ENCODE assay signal across 14 cellular contexts in genomic region chr10:22365233-22365632, GRCh38. TPM values are rescaled to one million over a fixed set of nuclear protein-coding genes. Genes with fewer than 3 reads are reported as not detected.
DNase-seq lines count a peak whose midpoint lies in the region; ATAC-seq and TF ChIP-seq lines count a peak whose summit lies in the region.
"Had no signal": no experiment of that assay in that cellular context is flagged by ENCODE, and none has a peak within 500 bp of the region (broad histone marks: within the 10 kb centered on the region; RNA-seq: fewer than 3 reads in every experiment).

No MANE protein-coding gene starts in this region.

- no peak for DNase-seq in activated CD8-positive, alpha-beta T cell treated with anti-CD3 and anti-CD28 coated beads for 36 hours
- DNase-seq in activated CD8-positive, alpha-beta T cell treated with anti-CD3 and anti-CD28 coated beads, Interleukin-2, amount 10 ng/mL, durations not matched to agents 7 days and 5 days, result no peak
- DNase-seq in NAMALWA (ENCODE audit: low spot score) (peak; percentile 48), sciatic nerve (ENCODE audit: low spot score) (no peak), posterior cingulate gyrus (no peak), NCI-H1048 (lab: John Stamatoyannopoulos, UW) (no peak)
- DNase-seq: 8988T, NCI-H1694 had no signal

- CTCF ChIA-PET in activated CD8-positive, alpha-beta T cell treated with anti-CD3 and anti-CD28 coated beads for 36 hours (lab: Charles Lee), result no interaction called here
- CTCF ChIA-PET in activated CD8-positive, alpha-beta T cell treated with anti-CD3 and anti-CD28 coated beads, Interleukin-2, amount 10 ng/mL, durations not matched to agents 7 days and 5 days (lab: Charles Lee), result interaction anchor here (0.7 kb wide), 1 partner anchor 27 kb away, joined by 3 read pairs; no protein-coding TSS in a partner anchor

- POLR2A ChIA-PET in activated CD8-positive, alpha-beta T cell treated with anti-CD3 and anti-CD28 coated beads for 36 hours (lab: Charles Lee), result interaction anchor here (0.6 kb wide), 1 partner anchor 37 kb away, joined by 4 read pairs; no protein-coding TSS in a partner anchor
- POLR2A ChIA-PET in activated CD8-positive, alpha-beta T cell treated with anti-CD3 and anti-CD28 coated beads, Interleukin-2, amount 10 ng/mL, durations not matched to agents 7 days and 5 days (lab: Charles Lee), result interaction anchor here (1.1 to 2.6 kb wide), 2 partner anchors 72 to 552 kb away, joined by 3 to 8 read pairs; no protein-coding TSS in a partner anchor

- H3K27ac Mint-ChIP-seq in activated CD8-positive, alpha-beta T cell treated with anti-CD3 and anti-CD28 coated beads for 36 hours, result no peak overlapping the region
- no peak overlapping the region for H3K27ac Mint-ChIP-seq in activated CD8-positive, alpha-beta T cell treated with anti-CD3 and anti-CD28 coated beads, Interleukin-2, amount 10 ng/mL, durations not matched to agents 7 days and 5 days
- H3K27ac Mint-ChIP-seq: activated T-helper 17 cell treated with anti-CD3 and anti-CD28 coated beads, Interleukin-2, amount 50 U/mL, for 72 hours had no signal

- peaks cover 41% of the 10 kb centered on the region for H3K4me1 Mint-ChIP-seq in activated CD8-positive, alpha-beta T cell treated with anti-CD3 and anti-CD28 coated beads for 36 hours (ENCODE audit: low read depth)
- H3K4me1 Mint-ChIP-seq in activated CD8-positive, alpha-beta T cell treated with anti-CD3 and anti-CD28 coated beads, Interleukin-2, amount 10 ng/mL, durations not matched to agents 7 days and 5 days (ENCODE audit: low read depth), result peaks cover 33% of the 10 kb centered on the region
- H3K4me1 Mint-ChIP-seq: neural crest cell had no signal

- no peak overlapping the region for H3K4me3 Mint-ChIP-seq in activated CD8-positive, alpha-beta T cell treated with anti-CD3 and anti-CD28 coated beads for 36 hours
- H3K4me3 Mint-ChIP-seq in activated CD8-positive, alpha-beta T cell treated with anti-CD3 and anti-CD28 coated beads, Interleukin-2, amount 10 ng/mL, durations not matched to agents 7 days and 5 days, result no peak overlapping the region
- H3K4me3 Mint-ChIP-seq: activated T-helper 17 cell treated with anti-CD3 and anti-CD28 coated beads, Interleukin-2, amount 50 U/mL, for 72 hours; neural crest cell had no signal

- no peak for TF ChIP-seq CTCF in activated CD8-positive, alpha-beta T cell treated with anti-CD3 and anti-CD28 coated beads for 36 hours (IDR thresholded peaks at IDR 0.05)

- peak; percentile 37 for ATAC-seq in activated CD8-positive, alpha-beta T cell treated with anti-CD3 and anti-CD28 coated beads for 36 hours
- ATAC-seq in activated CD8-positive, alpha-beta T cell treated with anti-CD3 and anti-CD28 coated beads, Interleukin-2, amount 10 ng/mL, durations not matched to agents 7 days and 5 days, result no peak
- peak; percentile 53 for ATAC-seq in HG02870 (IDR thresholded peaks at IDR 0.05; ENCODE audit: unreplicated experiment)
- peak; percentile 70 for ATAC-seq in sciatic nerve
- ATAC-seq in GM21619 (IDR thresholded peaks at IDR 0.05; ENCODE audit: unreplicated experiment), result no peak
- ATAC-seq: activated T-helper 17 cell treated with anti-CD3 and anti-CD28 coated beads, Interleukin-2, amount 50 U/mL, for 72 hours; esophagus mucosa had no signal

- H3K36me3 Mint-ChIP-seq in activated CD8-positive, alpha-beta T cell treated with anti-CD3 and anti-CD28 coated beads for 36 hours (ENCODE audit: low read depth), result no peaks in the 10 kb centered on the region
- H3K36me3 Mint-ChIP-seq in activated CD8-positive, alpha-beta T cell treated with anti-CD3 and anti-CD28 coated beads, Interleukin-2, amount 10 ng/mL, durations not matched to agents 7 days and 5 days (ENCODE audit: low read depth), result no peaks in the 10 kb centered on the region

- peaks cover 4% of the 10 kb centered on the region for H3K27me3 Mint-ChIP-seq in activated CD8-positive, alpha-beta T cell treated with anti-CD3 and anti-CD28 coated beads for 36 hours
- no peaks in the 10 kb centered on the region for H3K27me3 Mint-ChIP-seq in activated CD8-positive, alpha-beta T cell treated with anti-CD3 and anti-CD28 coated beads, Interleukin-2, amount 10 ng/mL, durations not matched to agents 7 days and 5 days (ENCODE audit: low read depth)
- H3K27me3 Mint-ChIP-seq: activated T-helper 17 cell treated with anti-CD3 and anti-CD28 coated beads, Interleukin-2, amount 50 U/mL, for 72 hours had no signal

- H3K9me3 Mint-ChIP-seq in activated CD8-positive, alpha-beta T cell treated with anti-CD3 and anti-CD28 coated beads for 36 hours, result no peaks in the 10 kb centered on the region
- no peaks in the 10 kb centered on the region for H3K9me3 Mint-ChIP-seq in activated CD8-positive, alpha-beta T cell treated with anti-CD3 and anti-CD28 coated beads, Interleukin-2, amount 10 ng/mL, durations not matched to agents 7 days and 5 days (ENCODE audit: insufficient read depth)
- H3K9me3 Mint-ChIP-seq: activated T-helper 17 cell treated with anti-CD3 and anti-CD28 coated beads, Interleukin-2, amount 50 U/mL, for 72 hours; neural crest cell had no signal

- intact Hi-C loops in activated CD8-positive, alpha-beta T cell treated with anti-CD3 and anti-CD28 coated beads for 36 hours (cut with micrococcal nuclease), result loop anchor here (10.0 kb wide), 1 partner anchor 70 kb away; no protein-coding TSS in a partner anchor
- intact Hi-C loops in sciatic nerve (cut with DNase I) (no loop called here), posterior cingulate gyrus (cut with DNase I) (no loop called here)

RNA-seq across cellular contexts. Expression of gene SPAG6, which starts 19.9 kb away (rescaled TPM):
- not detected for total RNA-seq in activated CD8-positive, alpha-beta T cell treated with anti-CD3 and anti-CD28 coated beads for 36 hours
- under 1 TPM; 0.70 to 0.90 TPM for total RNA-seq in activated CD8-positive, alpha-beta T cell treated with anti-CD3 and anti-CD28 coated beads, Interleukin-2, amount 10 ng/mL, durations not matched to agents 7 days and 5 days
- total RNA-seq in sciatic nerve, result 0.31 TPM
- total RNA-seq: activated T-helper 17 cell treated with anti-CD3 and anti-CD28 coated beads, Interleukin-2, amount 50 U/mL, for 72 hours; cardiac septum; esophagus mucosa had no signal

RNA-seq across cellular contexts. Expression of gene BMI1, which starts 44.3 kb away (rescaled TPM):
- 10 to 100 TPM; 38.7 to 41.4 TPM for total RNA-seq in activated CD8-positive, alpha-beta T cell treated with anti-CD3 and anti-CD28 coated beads for 36 hours
- total RNA-seq in activated CD8-positive, alpha-beta T cell treated with anti-CD3 and anti-CD28 coated beads, Interleukin-2, amount 10 ng/mL, durations not matched to agents 7 days and 5 days, result 10 to 100 TPM; 26.2 to 26.4 TPM
- 62.7 TPM for total RNA-seq in sciatic nerve

RNA-seq across cellular contexts. Expression of gene COMMD3, which starts 49.0 kb away (rescaled TPM):
- total RNA-seq in activated CD8-positive, alpha-beta T cell treated with anti-CD3 and anti-CD28 coated beads for 36 hours, result 10 to 100 TPM; 64.7 to 68.7 TPM
- total RNA-seq in activated CD8-positive, alpha-beta T cell treated with anti-CD3 and anti-CD28 coated beads, Interleukin-2, amount 10 ng/mL, durations not matched to agents 7 days and 5 days, result 10 to 100 TPM; 59.7 to 63.3 TPM
- 53.3 TPM for total RNA-seq in sciatic nerve

Comparison
In these comparisons a context has a peak if more than half of its experiments do, and no peak if none do; other contexts are left out.
1. ATAC-seq: peak in activated CD8-positive, alpha-beta T cell treated with anti-CD3 and anti-CD28 coated beads for 36 hours (single experiment), HG02870 (single experiment) and sciatic nerve (single experiment); none in activated CD8-positive, alpha-beta T cell treated with anti-CD3 and anti-CD28 coated beads, Interleukin-2, amount 10 ng/mL, durations not matched to agents 7 days and 5 days (single experiment) and GM21619 (single experiment).